Comparison of ENCODE assay signal across 14 cellular contexts in the genomic region with DNA sequence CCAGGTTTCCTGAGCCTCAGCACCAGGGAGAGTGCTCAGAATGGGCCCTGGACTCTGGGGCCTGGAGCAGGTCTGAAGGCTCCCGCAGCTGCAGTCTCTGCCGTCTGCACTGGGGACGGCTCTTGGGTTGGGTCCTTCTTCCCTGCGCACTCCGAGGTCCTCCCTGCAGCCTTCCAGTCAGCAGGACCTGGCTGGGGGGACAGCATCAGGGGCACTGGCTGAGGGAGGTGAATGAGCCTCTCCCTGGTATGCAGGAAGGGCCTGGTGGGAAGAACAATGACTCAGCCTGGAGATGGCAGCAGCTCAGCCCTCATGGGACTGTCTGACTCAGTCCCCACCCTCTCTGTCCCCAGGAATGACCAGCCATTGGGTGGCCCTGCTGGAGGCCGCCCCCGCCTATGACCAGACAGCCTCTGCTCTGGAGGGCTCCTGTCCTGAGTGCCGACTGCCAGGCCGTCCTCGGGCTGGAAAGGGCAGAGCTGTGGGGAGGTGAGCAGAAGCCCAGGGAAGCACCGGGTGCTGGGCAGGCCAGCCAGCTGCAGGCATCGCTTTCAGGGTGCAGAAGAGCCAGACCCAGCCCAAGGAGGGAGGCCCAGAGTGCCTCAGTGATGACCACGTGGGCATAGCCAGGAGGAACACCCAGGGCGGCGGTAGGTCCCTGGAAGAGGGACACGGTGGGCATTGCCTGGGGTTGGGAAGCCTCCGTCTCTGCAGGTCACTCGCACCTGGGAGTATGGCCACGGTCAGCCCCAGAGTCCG.
DNase-seq lines count a peak whose midpoint lies in the region; ATAC-seq and TF ChIP-seq lines count a peak whose summit lies in the region.
"Had no signal": no experiment of that assay in that cellular context is flagged by ENCODE, and none has a peak within 500 bp of the region (broad histone marks: within the 10 kb centered on the region; RNA-seq: fewer than 3 reads in every experiment).

No MANE protein-coding gene starts in this region.

- CTCF ChIA-PET in HCT116 (lab: Charles Lee) = interaction anchor here (0.6 kb wide), 1 partner anchor 275 kb away, joined by 6 read pairs; no protein-coding TSS in a partner anchor

- H3K27ac Mint-ChIP-seq in stimulated activated effector memory CD8-positive, alpha-beta T cell treated with anti-CD3 and anti-CD28 coated beads, Interleukin-12 subunit alpha, Interleukin-12 subunit beta, amount 100 ng/mL, for 72 hours = no peak overlapping the region
- H3K27ac Mint-ChIP-seq: T-helper 1 cell treated with Interleukin-12 subunit alpha and Interleukin-12 subunit beta and Interleukin-4 antibody, amounts not matched to agents 30 μg/mL and 1 μg/mL, for 36 hours had no signal

- H3K79me2 ChIP-seq in HCT116 (ENCODE audit: insufficient read depth, low read length) = no peaks in the 10 kb centered on the region
- H3K79me2 ChIP-seq in hepatocyte = no peaks in the 10 kb centered on the region

- H3K4me3 ChIP-seq in HCT116 (replicated peaks in 1 of 2; ENCODE audit: low read depth in 1 of 2, low read length in 2 of 2) (peak overlapping the region; percentile 35 to 48), hepatocyte (no peak overlapping the region)
- H3K4me3 ChIP-seq: gastroesophageal sphincter, skin epidermis had no signal

- H3K4me3 Mint-ChIP-seq in stimulated activated effector memory CD8-positive, alpha-beta T cell treated with anti-CD3 and anti-CD28 coated beads, Interleukin-12 subunit alpha, Interleukin-12 subunit beta, amount 100 ng/mL, for 72 hours = no peak overlapping the region
- H3K4me3 Mint-ChIP-seq: T-helper 1 cell treated with Interleukin-12 subunit alpha and Interleukin-12 subunit beta and Interleukin-4 antibody, amounts not matched to agents 30 μg/mL and 1 μg/mL, for 36 hours had no signal

- no peak overlapping the region for H2AFZ ChIP-seq in HCT116 (ENCODE audit: low read depth, low read length, poor library complexity, severe bottlenecking)
- H2AFZ ChIP-seq in hepatocyte = no peak overlapping the region

- H3K9me2 ChIP-seq in HCT116 (ENCODE audit: insufficient read depth) = no peaks in the 10 kb centered on the region
- H3K9me2 ChIP-seq in hepatocyte (replicated peaks; ENCODE audit: insufficient read depth) = no peaks in the 10 kb centered on the region

- H4K20me1 ChIP-seq in HCT116 (ENCODE audit: insufficient read depth) (no peaks in the 10 kb centered on the region), hepatocyte (ENCODE audit: insufficient read depth, poor library complexity, severe bottlenecking) (no peaks in the 10 kb centered on the region)

- POLR2A ChIA-PET in HCT116 (lab: Charles Lee) = no interaction called here

- peaks cover 7% of the 10 kb centered on the region for H3K4me1 Mint-ChIP-seq in stimulated activated effector memory CD8-positive, alpha-beta T cell treated with anti-CD3 and anti-CD28 coated beads, Interleukin-12 subunit alpha, Interleukin-12 subunit beta, amount 100 ng/mL, for 72 hours

- RAD21 ChIA-PET in HCT116 (lab: Charles Lee; ENCODE audit: low non-redundant PET in 1 of 2, low total read pairs in 2 of 2, uncharacterized antibody in 2 of 2, unreplicated experiment in 2 of 2) = no interaction called here

- peak overlapping the region; percentile 77 for H3K27ac ChIP-seq in HCT116 (ENCODE audit: low read depth, low read length)
- H3K27ac ChIP-seq in hepatocyte = no peak overlapping the region
- H3K27ac ChIP-seq: gastroesophageal sphincter, skin epidermis had no signal

- peaks cover 23 to 35% of the 10 kb centered on the region in 2 experiments for H3K4me1 ChIP-seq in HCT116 (ENCODE audit: control insufficient read depth in 1 of 2, insufficient read depth in 2 of 2, low read length in 2 of 2)
- H3K4me1 ChIP-seq in hepatocyte (ENCODE audit: insufficient read depth) = no peaks in the 10 kb centered on the region
- H3K4me1 ChIP-seq: gastroesophageal sphincter had no signal

- H3K36me3 Mint-ChIP-seq in stimulated activated effector memory CD8-positive, alpha-beta T cell treated with anti-CD3 and anti-CD28 coated beads, Interleukin-12 subunit alpha, Interleukin-12 subunit beta, amount 100 ng/mL, for 72 hours = no peaks in the 10 kb centered on the region

- TF ChIP-seq RAD21 in HCT116 (IDR thresholded peaks at IDR 0.05; ENCODE audit: low read depth) = no peak; the same call in 1 of the 2 replicates

- H3K36me3 ChIP-seq in HCT116 (ENCODE audit: control insufficient read depth in 1 of 2, insufficient read depth in 2 of 2, low read length in 2 of 2) = no peaks in the 10 kb centered on the region
- H3K36me3 ChIP-seq in hepatocyte (replicated peaks; ENCODE audit: insufficient read depth, low read depth) = no peaks in the 10 kb centered on the region
- H3K36me3 ChIP-seq: gastroesophageal sphincter had no signal

- TF ChIP-seq CTCF in HCT116 (IDR thresholded peaks at IDR 0.05 in 2 of 3, conservative IDR thresholded peaks at IDR 0.05 in 1 of 3; ENCODE audit: borderline replicate concordance in 1 of 3, insufficient read depth in 1 of 3, low read depth in 2 of 3, low read length in 2 of 3) (no peak), hepatocyte (IDR thresholded peaks at IDR 0.05; ENCODE audit: poor library complexity) (no peak)

- H3K27me3 ChIP-seq in HCT116 (ENCODE audit: insufficient read depth, low read length) (no peaks in the 10 kb centered on the region), hepatocyte (no peaks in the 10 kb centered on the region)

- DNase-seq in HCT116 (ENCODE audit: low read depth, low spot score) (peak; percentile 83), RKO (ENCODE audit: low spot score) (peak; percentile 63), hepatocyte (ENCODE audit: low spot score) (peak; percentile 74), NCI-H187 treated with DMSO at 0.1 percent for 48 hours (lab: John Stamatoyannopoulos, UW) (no peak), amniotic stem cell (lab: John Stamatoyannopoulos, UW) (no peak), NCI-H1694 (lab: John Stamatoyannopoulos, UW) (no peak), middle frontal gyrus (ENCODE audit: extremely low spot score, low spot score) (no peak)
- peak in 1 of 2 donors; percentile 39 for DNase-seq in stimulated activated effector memory CD8-positive, alpha-beta T cell treated with anti-CD3 and anti-CD28 coated beads, Interleukin-12 subunit alpha, Interleukin-12 subunit beta, amount 100 ng/mL, for 72 hours (ENCODE audit: low spot score in 2 of 2)
- DNase-seq: activated T-cell treated with anti-CD3 and anti-CD28 coated beads, Interleukin-2, amount 50 U/mL, for 1 hour; NCI-H226; stimulated activated naive CD4-positive, alpha-beta T cell had no signal

- H3K9me3 ChIP-seq in HCT116 (ENCODE audit: control insufficient read depth in 1 of 2, insufficient read depth in 1 of 2, low read depth in 1 of 2, low read length in 2 of 2) (no peaks in the 10 kb centered on the region), hepatocyte (ENCODE audit: low read depth) (no peaks in the 10 kb centered on the region)
- H3K9me3 ChIP-seq: gastroesophageal sphincter had no signal

- no TSS peak for BruUV-seq in HCT116 (replicated peaks; lab: Mats Ljungman, UMichigan)

- H3K4me2 ChIP-seq in HCT116 (ENCODE audit: low read length) (peak overlapping the region; percentile 86), hepatocyte (no peak overlapping the region)

- 60% methylated on average over 20 of the region's 20 CpGs for WGBS in hepatocyte (ENCODE audit: low lambda C conversion rate, missing lambda C conversion rate)

- intact Hi-C loops in HCT116 (cut with micrococcal nuclease) = no loop called here

- TF ChIP-seq POLR2A in HCT116 (IDR thresholded peaks at IDR 0.05; ENCODE audit: borderline replicate concordance, extremely low read depth, insufficient read depth, insufficient read length) = no peak

- H3K9me3 Mint-ChIP-seq in stimulated activated effector memory CD8-positive, alpha-beta T cell treated with anti-CD3 and anti-CD28 coated beads, Interleukin-12 subunit alpha, Interleukin-12 subunit beta, amount 100 ng/mL, for 72 hours = no peaks in the 10 kb centered on the region
- H3K9me3 Mint-ChIP-seq: T-helper 1 cell treated with Interleukin-12 subunit alpha and Interleukin-12 subunit beta and Interleukin-4 antibody, amounts not matched to agents 30 μg/mL and 1 μg/mL, for 36 hours had no signal

- ATAC-seq in HCT116 = peak; percentile 97
- peak; percentile 27 for ATAC-seq in stimulated activated effector memory CD8-positive, alpha-beta T cell treated with anti-CD3 and anti-CD28 coated beads, Interleukin-12 subunit alpha, Interleukin-12 subunit beta, amount 100 ng/mL, for 72 hours
- ATAC-seq: gastroesophageal sphincter had no signal

- peak overlapping the region; percentile 51 for H3K9ac ChIP-seq in HCT116 (ENCODE audit: low read length)

TF ChIP-seq in HCT116, 20 proteins besides CTCF, POLR2A, EP300 and RAD21 (continues in another document):
- no peak for TF ChIP-seq EZH2 (IDR thresholded peaks at IDR 0.05)
- no peak for TF ChIP-seq EZH2phosphoT487 (IDR thresholded peaks at IDR 0.05; ENCODE audit: borderline replicate concordance)
- TF ChIP-seq, protein P1, sequence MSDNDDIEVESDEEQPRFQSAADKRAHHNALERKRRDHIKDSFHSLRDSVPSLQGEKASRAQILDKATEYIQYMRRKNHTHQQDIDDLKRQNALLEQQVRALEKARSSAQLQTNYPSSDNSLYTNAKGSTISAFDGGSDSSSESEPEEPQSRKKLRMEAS (IDR thresholded peaks at IDR 0.05) = peak; percentile 61
- TF ChIP-seq SP1 (IDR thresholded peaks at IDR 0.05; ENCODE audit: low read depth) = no peak
- TF ChIP-seq, protein P2, sequence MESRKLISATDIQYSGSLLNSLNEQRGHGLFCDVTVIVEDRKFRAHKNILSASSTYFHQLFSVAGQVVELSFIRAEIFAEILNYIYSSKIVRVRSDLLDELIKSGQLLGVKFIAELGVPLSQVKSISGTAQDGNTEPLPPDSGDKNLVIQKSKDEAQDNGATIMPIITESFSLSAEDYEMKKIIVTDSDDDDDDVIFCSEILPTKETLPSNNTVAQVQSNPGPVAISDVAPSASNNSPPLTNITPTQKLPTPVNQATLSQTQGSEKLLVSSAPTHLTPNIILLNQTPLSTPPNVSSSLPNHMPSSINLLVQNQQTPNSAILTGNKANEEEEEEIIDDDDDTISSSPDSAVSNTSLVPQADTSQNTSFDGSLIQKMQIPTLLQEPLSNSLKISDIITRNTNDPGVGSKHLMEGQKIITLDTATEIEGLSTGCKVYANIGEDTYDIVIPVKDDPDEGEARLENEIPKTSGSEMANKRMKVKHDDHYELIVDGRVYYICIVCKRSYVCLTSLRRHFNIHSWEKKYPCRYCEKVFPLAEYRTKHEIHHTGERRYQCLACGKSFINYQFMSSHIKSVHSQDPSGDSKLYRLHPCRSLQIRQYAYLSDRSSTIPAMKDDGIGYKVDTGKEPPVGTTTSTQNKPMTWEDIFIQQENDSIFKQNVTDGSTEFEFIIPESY (IDR thresholded peaks at IDR 0.05; ENCODE audit: extremely low read depth, insufficient replicate concordance, low read length) = no peak
- TF ChIP-seq ELF1 (IDR thresholded peaks at IDR 0.05; ENCODE audit: borderline replicate concordance, low read depth) = no peak
- TF ChIP-seq, protein P3, sequence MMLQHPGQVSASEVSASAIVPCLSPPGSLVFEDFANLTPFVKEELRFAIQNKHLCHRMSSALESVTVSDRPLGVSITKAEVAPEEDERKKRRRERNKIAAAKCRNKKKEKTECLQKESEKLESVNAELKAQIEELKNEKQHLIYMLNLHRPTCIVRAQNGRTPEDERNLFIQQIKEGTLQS (IDR thresholded peaks at IDR 0.05) = no peak

Comparison
In these comparisons a context has a peak if more than half of its experiments do, and no peak if none do; other contexts are left out.
1. DNase-seq: peak in HCT116 (single experiment), RKO (single experiment) and hepatocyte (single experiment); none in NCI-H187 treated with DMSO at 0.1 percent for 48 hours (single experiment), amniotic stem cell (single experiment), NCI-H1694 (single experiment) and middle frontal gyrus (single experiment).